Comparison of ENCODE assay signal across 10 cellular contexts in the genomic region with DNA sequence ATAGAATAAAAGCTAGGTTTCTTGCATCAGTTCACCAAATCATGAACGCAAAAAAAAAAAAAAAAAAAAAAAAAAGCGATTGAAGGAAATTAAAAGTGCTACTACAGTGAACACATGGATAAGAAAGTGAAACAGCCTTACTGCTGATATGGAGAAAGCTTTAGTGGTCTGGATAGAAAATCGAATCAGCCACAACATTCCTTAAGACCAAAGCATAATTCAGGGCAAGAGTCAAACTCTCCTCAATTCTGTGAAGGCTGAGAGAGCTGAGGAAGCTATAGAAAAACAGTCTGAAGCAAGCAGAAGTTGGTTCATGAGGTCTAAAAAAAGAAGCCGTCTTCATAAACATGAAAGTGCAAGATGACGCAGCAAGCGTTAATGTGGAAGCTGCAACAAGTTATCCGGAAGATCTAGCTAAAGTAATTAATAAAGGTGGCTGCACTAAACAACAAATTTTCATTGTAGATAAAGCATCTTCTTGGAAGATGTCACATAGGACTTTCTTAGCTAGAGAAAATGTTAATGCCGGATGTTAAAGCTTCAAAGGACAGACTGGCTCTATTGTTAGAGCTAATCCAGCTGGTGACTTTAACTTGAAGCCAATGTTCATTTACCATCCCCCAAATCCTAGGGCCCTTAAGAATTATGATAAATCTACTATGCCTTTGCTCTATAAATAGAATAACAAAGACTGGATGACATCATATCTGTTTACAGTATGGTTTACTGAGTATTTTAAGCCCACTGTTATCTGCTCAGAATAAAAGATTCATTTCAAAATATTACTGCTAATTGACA. TPM values are rescaled to one million over a fixed set of nuclear protein-coding genes. Genes with fewer than 3 reads are reported as not detected.
DNase-seq lines count a peak whose midpoint lies in the region; ATAC-seq and TF ChIP-seq lines count a peak whose summit lies in the region.
"Had no signal": no experiment of that assay in that cellular context is flagged by ENCODE, and none has a peak within 500 bp of the region (broad histone marks: within the 10 kb centered on the region; RNA-seq: fewer than 3 reads in every experiment).

No MANE protein-coding gene starts in this region.

- ATAC-seq in GM19351 (IDR thresholded peaks at IDR 0.05; ENCODE audit: unreplicated experiment) (peak; percentile 59), HG02623 (IDR thresholded peaks at IDR 0.05; ENCODE audit: unreplicated experiment) (no peak)

- H3K27me3 ChIP-seq in sigmoid colon, result no peaks in the 10 kb centered on the region

- intact Hi-C loops in sigmoid colon (cut with DNase I), result no loop called here

- TF ChIP-seq POLR2A in erythroblast (IDR thresholded peaks at IDR 0.05; ENCODE audit: low read length), result no peak
- TF ChIP-seq POLR2A in sigmoid colon (IDR thresholded peaks at IDR 0.05), result no peak

- peak overlapping the region; percentile 56 to 84 (median 74) for H3K27ac ChIP-seq in sigmoid colon

- WGBS in sigmoid colon, 2 donors, result 42 to 78% methylated on average over 8 of the region's 8 CpGs

- DNase-seq in NOMO-1 treated with dmso at 0.1 percent for 144 hours (lab: John Stamatoyannopoulos, UW; ENCODE audit: unreplicated experiment) (peak; percentile 71), erythroblast (lab: John Stamatoyannopoulos, UW) (peak; percentile 3 to 15), sigmoid colon (no peak), HT-29 (ENCODE audit: low spot score) (no peak), Kasumi-1 (lab: John Stamatoyannopoulos, UW) (no peak)
- DNase-seq in activated CD4-positive, alpha-beta T cell treated with anti-CD3 and anti-CD28 coated beads for 48 hours, result no peak
- DNase-seq: activated B cell treated with CpG ODN at 0.5 μM for 24 hours, GOT3 had no signal

- peak overlapping the region; percentile 17 to 45 (median 30) for H3K4me3 ChIP-seq in sigmoid colon

- TF ChIP-seq CTCF in sigmoid colon (IDR thresholded peaks at IDR 0.05), result no peak

- H3K36me3 ChIP-seq in sigmoid colon, result no peaks in the 10 kb centered on the region

- no peak for TF ChIP-seq EP300 in sigmoid colon (IDR thresholded peaks at IDR 0.05)

- H3K4me1 ChIP-seq in sigmoid colon, result peaks cover 0 to 64% (median 19%) of the 10 kb centered on the region in 4 donors

- no peaks in the 10 kb centered on the region for H3K9me3 ChIP-seq in sigmoid colon

RNA-seq across cellular contexts. Expression of a gene that starts 19.2 kb away (rescaled TPM):
- 10 to 100 TPM; 29.6 to 41.7 (median 34.4) TPM for total RNA-seq in sigmoid colon
- 10 to 100 TPM in 1 of 3 donors, 1 to 10 TPM in 2; 1.8 to 17.7 (median 6.0) TPM for polyA plus RNA-seq in sigmoid colon
- 1.1 and 3.1 TPM in 2 replicates for total RNA-seq in HT-29 (2014; rRNA removed; shearing (Covaris generic))
- total RNA-seq: activated B cell treated with CpG ODN at 0.5 μM for 24 hours had no signal

Comparison
In these comparisons a context has a peak if more than half of its experiments do, and no peak if none do; other contexts are left out.
1. DNase-seq: peak in NOMO-1 treated with dmso at 0.1 percent for 144 hours (single experiment) and erythroblast (2 of 2); none in sigmoid colon (single experiment), HT-29 (single experiment), Kasumi-1 (0 of 2) and activated CD4-positive, alpha-beta T cell treated with anti-CD3 and anti-CD28 coated beads for 48 hours (single experiment).